Comparison of ENCODE assay signal across 13 cellular contexts in genomic region chr2:148814853-148815419, GRCh38.
A peak's percentile ranks its signal among the peaks of the same experiment; 100 is the strongest.
DNase-seq lines count a peak whose midpoint lies in the region; ATAC-seq and TF ChIP-seq lines count a peak whose summit lies in the region.
"Had no signal": no experiment of that assay in that cellular context is flagged by ENCODE, and none has a peak within 500 bp of the region (broad histone marks: within the 10 kb centered on the region; RNA-seq: fewer than 3 reads in every experiment).

No MANE protein-coding gene starts in this region.

- peak overlapping the region; percentile 70 for H3K27ac Mint-ChIP-seq in MCF 10A (ENCODE audit: low read depth, unreplicated experiment)
- H3K27ac Mint-ChIP-seq: natural killer cell had no signal

- dilution Hi-C loops in mammary epithelial cell (cut with HindIII; ENCODE audit: low sequenced_read_pairs): no loop called here

- peaks cover 7% of the 10 kb centered on the region for H3K36me3 Mint-ChIP-seq in MCF 10A (ENCODE audit: insufficient read depth, unreplicated experiment)
- H3K36me3 Mint-ChIP-seq: natural killer cell had no signal

- no peak for TF ChIP-seq CTCF in MCF 10A (IDR thresholded peaks at IDR 0.05; ENCODE audit: unreplicated experiment)
- no peak for TF ChIP-seq CTCF in mammary epithelial cell (conservative IDR thresholded peaks at IDR 0.05 in 1 of 2, IDR thresholded peaks at IDR 0.05 in 1 of 2; ENCODE audit: extremely low read depth in 1 of 2, insufficient read depth in 1 of 2, low read depth in 1 of 2, low read length in 2 of 2)
- TF ChIP-seq CTCF in adrenal gland (IDR thresholded peaks at IDR 0.05): no peak

- peak; percentile 58 for DNase-seq in MCF 10A (ENCODE audit: unreplicated experiment)
- DNase-seq in mammary epithelial cell: no peak
- DNase-seq in adrenal gland: peak in 6 of 7 donors; percentile 24 to 61 (median 40)
- DNase-seq in kidney tubule cell (ENCODE audit: low spot score): peak; percentile 10
- DNase-seq in ureter (ENCODE audit: low spot score): peak; percentile 58
- no peak for DNase-seq in ecto neural progenitor cell (ENCODE audit: low spot score)
- no peak for DNase-seq in NCI-H2171 treated with DMSO at 0.1 percent for 48 hours (lab: John Stamatoyannopoulos, UW)
- DNase-seq: H7; natural killer cell; NCI-H1105; NK-92 treated with Interleukin-12 subunit alpha and Interleukin-12 subunit beta, amount 100 ng/mL, for 24 hours had no signal

- POLR2A ChIA-PET in MCF 10A (lab: Yijun Ruan, JAX): interaction anchor here (0.5 to 1.5 kb wide), 5 partner anchors 8 to 216 kb away, joined by 3 to 6 read pairs (median 4); no protein-coding TSS in a partner anchor

- H3K9me3 ChIP-seq in mammary epithelial cell (replicated peaks; ENCODE audit: insufficient read depth, low read length) (no peaks in the 10 kb centered on the region), adrenal gland (replicated peaks in 1 of 3) (no peaks in the 10 kb centered on the region)

- ATAC-seq in HG03520 (IDR thresholded peaks at IDR 0.05; ENCODE audit: unreplicated experiment): no peak
- ATAC-seq: natural killer cell had no signal

- no peak overlapping the region for H2AFZ ChIP-seq in mammary epithelial cell (ENCODE audit: low read depth, low read length)

- CTCF ChIA-PET in MCF 10A (lab: Yijun Ruan, JAX) (interaction anchor here (0.6 to 1.0 kb wide), 4 partner anchors 56 to 405 kb away, joined by 3 to 4 read pairs (median 4); no protein-coding TSS in a partner anchor), mammary epithelial cell (lab: Charles Lee; ENCODE audit: low non-redundant PET) (no interaction called here)

- H3K27ac ChIP-seq in mammary epithelial cell (ENCODE audit: insufficient read depth, low read depth, low read length) (no peak overlapping the region), adrenal gland (peak overlapping the region; percentile 23 to 84 (median 66))

- no peak overlapping the region for H3K4me3 ChIP-seq in mammary epithelial cell (replicated peaks in 1 of 3; ENCODE audit: insufficient read depth in 1 of 3, low read depth in 2 of 3, low read length in 3 of 3)
- no peak overlapping the region for H3K4me3 ChIP-seq in adrenal gland

- H3K27me3 ChIP-seq in mammary epithelial cell (ENCODE audit: insufficient read depth, low read length) (peaks cover 16% of the 10 kb centered on the region), adrenal gland (no peaks in the 10 kb centered on the region)

- no peaks in the 10 kb centered on the region for H3K79me2 ChIP-seq in mammary epithelial cell (ENCODE audit: insufficient read depth, low read length)

- TF ChIP-seq POLR2A in adrenal gland (IDR thresholded peaks at IDR 0.05): no peak

- peaks cover 25% of the 10 kb centered on the region for H3K27me3 Mint-ChIP-seq in MCF 10A (ENCODE audit: insufficient read depth, unreplicated experiment)

- no peaks in the 10 kb centered on the region for H4K20me1 ChIP-seq in mammary epithelial cell (ENCODE audit: insufficient read depth, low read length)

- peak overlapping the region; percentile 65 for H3K4me3 Mint-ChIP-seq in MCF 10A (ENCODE audit: unreplicated experiment)
- H3K4me3 Mint-ChIP-seq: natural killer cell had no signal

- no peak overlapping the region for H3K9ac ChIP-seq in mammary epithelial cell (ENCODE audit: insufficient read depth, low read length)

- H3K4me1 Mint-ChIP-seq in MCF 10A (ENCODE audit: insufficient read depth, unreplicated experiment): peaks cover 28% of the 10 kb centered on the region

- H3K4me1 ChIP-seq in mammary epithelial cell (ENCODE audit: insufficient read depth, low read length) (peaks cover 8% of the 10 kb centered on the region), adrenal gland (replicated peaks in 1 of 2) (peaks cover 19 to 66% of the 10 kb centered on the region in 2 donors)

- no peak overlapping the region for H3K4me2 ChIP-seq in mammary epithelial cell (ENCODE audit: insufficient read depth, low read depth, low read length)

- intact Hi-C loops in MCF 10A (cut with micrococcal nuclease): no loop called here
- intact Hi-C loops in mammary epithelial cell (cut with micrococcal nuclease): no loop called here
- intact Hi-C loops in adrenal gland (cut with DNase I): no loop called here

- WGBS in mammary epithelial cell (ENCODE audit: low coverage, missing lambda C conversion rate): 68% methylated on average over 7 of the region's 7 CpGs
- 43 to 59% (median 46%) methylated on average over 5 to 7 of the region's 7 CpGs for WGBS in adrenal gland, 4 donors

- in situ Hi-C loops in mammary epithelial cell (cut with MboI; ENCODE audit: low sequenced_read_pairs in 2 of 2): no loop called here

- BruUV-seq in MCF 10A (replicated peaks; lab: Mats Ljungman, UMichigan) (no TSS peak), mammary epithelial cell (replicated peaks; lab: Mats Ljungman, UMichigan) (no TSS peak)

- no peaks in the 10 kb centered on the region for H3K9me3 Mint-ChIP-seq in MCF 10A (ENCODE audit: unreplicated experiment)
- H3K9me3 Mint-ChIP-seq: activated T-helper 2 cell treated with anti-CD3 and anti-CD28 coated beads, Interferon-gamma antibody, Interleukin-2, Interleukin-4, amounts not matched to agents 10 μg/mL and 5 μg/mL and 100 μg/mL, durations not matched to agents 14 hours and 24 hours and 36 hours; natural killer cell had no signal

- no peaks in the 10 kb centered on the region for H3K36me3 ChIP-seq in mammary epithelial cell (ENCODE audit: insufficient read depth, low read length)
- no peaks in the 10 kb centered on the region for H3K36me3 ChIP-seq in adrenal gland (replicated peaks in 1 of 2)

Comparison
In these comparisons a context has a peak if more than half of its experiments do, and no peak if none do; other contexts are left out.
1. DNase-seq: peak in MCF 10A (single experiment), adrenal gland (6 of 7), kidney tubule cell (single experiment) and ureter (single experiment); none in mammary epithelial cell (single experiment), ecto neural progenitor cell (single experiment) and NCI-H2171 treated with DMSO at 0.1 percent for 48 hours (single experiment).